Comparison of ENCODE assay signal across 22 cellular contexts in genomic region chr10:15188629-15189028, GRCh38. TPM values are rescaled to one million over a fixed set of nuclear protein-coding genes. Genes with fewer than 3 reads are reported as not detected.
DNase-seq lines count a peak whose midpoint lies in the region; ATAC-seq, FAIRE-seq and TF ChIP-seq lines count a peak whose summit lies in the region.
"Had no signal": no experiment of that assay in that cellular context is flagged by ENCODE, and none has a peak within 500 bp of the region (broad histone marks: within the 10 kb centered on the region; RNA-seq: fewer than 3 reads in every experiment).

No MANE protein-coding gene starts in this region.

- H2AFZ ChIP-seq in K562 (ENCODE audit: low read depth, low read length): 0 out of 2 replicates have a peak overlapping the region, but pooled peaks have one; percentile 12

- no peak for TF ChIP-seq POLR2A in K562 (conservative IDR thresholded peaks at IDR 0.05)

- ATAC-seq in K562: no peak
- no peak for ATAC-seq in GM18867 (IDR thresholded peaks at IDR 0.05; ENCODE audit: unreplicated experiment)
- ATAC-seq in GM19035 (IDR thresholded peaks at IDR 0.05; ENCODE audit: unreplicated experiment): no peak
- ATAC-seq: foreskin keratinocyte; PC-3; stimulated activated effector memory CD8-positive, alpha-beta T cell treated with anti-CD3 and anti-CD28 coated beads, Interleukin-12 subunit alpha, Interleukin-12 subunit beta, amount 100 ng/mL, for 72 hours had no signal

- peaks cover 2 to 12% of the 10 kb centered on the region in 2 experiments; a peak in 2 of 5 replicates for H3K27me3 ChIP-seq in K562 (ENCODE audit: control insufficient read depth in 2 of 2, insufficient read depth in 2 of 2, low read length in 2 of 2)
- H3K27me3 ChIP-seq: adrenal gland, foreskin keratinocyte had no signal

- intact Hi-C loops in K562 (cut with micrococcal nuclease): no loop called here

- 50% methylated on average over 5 of the region's 5 CpGs for WGBS in K562 (ENCODE audit: insufficient coverage, low coverage, missing lambda C conversion rate)

- H3K9me3 ChIP-seq in K562 (replicated peaks; ENCODE audit: control insufficient read depth, insufficient read depth, low read depth, low read length): no peaks in the 10 kb centered on the region
- H3K9me3 ChIP-seq: adrenal gland had no signal

- BruUV-seq in K562 (replicated peaks; lab: Mats Ljungman, UMichigan): no TSS peak

- H3K9ac ChIP-seq in K562 (ENCODE audit: insufficient read depth in 1 of 2, low read depth in 2 of 2, low read length in 2 of 2): no peak overlapping the region

- peak; percentile 12 for DNase-seq in stimulated activated CD4-positive, alpha-beta T cell treated with anti-CD3 and anti-CD28 coated beads, Interleukin-12 subunit alpha, Interleukin-12 subunit beta, amount 100 ng/mL, for 4 hours
- DNase-seq in stimulated activated CD4-positive, alpha-beta T cell treated with anti-CD3 and anti-CD28 coated beads, Interleukin-2, amount 100 ng/mL, for 48 hours: no peak
- peak; percentile 36 for DNase-seq in activated T-cell treated with anti-CD3 and anti-CD28 coated beads, Interleukin-2, amount 50 U/mL, for 1 hour
- no peak for DNase-seq in K562 (ENCODE audit: extremely low read depth in 1 of 4, low spot score in 3 of 4)
- DNase-seq in DMS53 (lab: John Stamatoyannopoulos, UW): no peak
- DNase-seq in HCEC 1CT: no peak
- DNase-seq: ACHN, adrenal gland, dermis blood vessel endothelial cell, foreskin keratinocyte, GOT3, mesenchymal stem cell, NCI-H1436, NCI-H748 treated with DMSO at 0.1 percent for 48 hours, PC-3, T-helper 9 cell, trophoblast cell had no signal

- no peaks in the 10 kb centered on the region for H3K36me3 ChIP-seq in K562 (ENCODE audit: control insufficient read depth, insufficient read depth, low read length)
- H3K36me3 ChIP-seq: adrenal gland had no signal

- no peaks in the 10 kb centered on the region for H4K20me1 ChIP-seq in K562 (replicated peaks; ENCODE audit: control insufficient read depth, insufficient read depth, low read length)

- no peak overlapping the region for H3K27ac ChIP-seq in K562 (ENCODE audit: extremely low read depth, low read depth, low read length)
- H3K27ac ChIP-seq: adrenal gland, epithelial cell of prostate, foreskin keratinocyte had no signal

- in situ Hi-C loops in K562 (cut with MboI): no loop called here

- no peak overlapping the region for H3K4me2 ChIP-seq in K562 (ENCODE audit: insufficient read depth, low read length)

- no peaks in the 10 kb centered on the region for H3K79me2 ChIP-seq in K562 (ENCODE audit: control insufficient read depth, insufficient read depth, low read length)

- TF ChIP-seq EP300 in K562 (IDR thresholded peaks at IDR 0.05; ENCODE audit: low read length): no peak

- no peaks in the 10 kb centered on the region; a peak in 2 of 5 replicates for H3K4me1 ChIP-seq in K562 (replicated peaks in 1 of 2; ENCODE audit: control insufficient read depth in 2 of 2, insufficient read depth in 2 of 2, low read length in 2 of 2)
- H3K4me1 ChIP-seq: adrenal gland, foreskin keratinocyte had no signal

- H3K4me3 ChIP-seq in K562: no peak overlapping the region
- H3K4me3 ChIP-seq: adrenal gland, skin epidermis had no signal

- TF ChIP-seq CTCF in K562 (IDR thresholded peaks at IDR 0.05 in 2 of 3, conservative IDR thresholded peaks at IDR 0.05 in 1 of 3; ENCODE audit: insufficient read depth in 2 of 3, low read depth in 1 of 3, low read length in 3 of 3): no peak

- FAIRE-seq in K562 (lab: Jason Lieb, UNC): no peak

- CTCF ChIA-PET in K562 (lab: Yijun Ruan, JAX; ENCODE audit: low intra/inter-chr PET ratio): no interaction called here

- POLR2A ChIA-PET in K562 (lab: Yijun Ruan, JAX): interaction anchor here (0.6 to 0.9 kb wide), 2 partner anchors 13 to 611 kb away, joined by 3 read pairs; no protein-coding TSS in a partner anchor

- TF ChIP-seq RAD21 in K562 (CRISPR knock-in tag; conservative IDR thresholded peaks at IDR 0.05 in 1 of 2, IDR thresholded peaks at IDR 0.05 in 1 of 2): no peak

- no peaks in the 10 kb centered on the region for H3K9me1 ChIP-seq in K562 (ENCODE audit: control insufficient read depth, insufficient read depth, low read length)

TF ChIP-seq in K562, 482 proteins besides CTCF, POLR2A, EP300 and RAD21:
- TF ChIP-seq SOX6 (IDR thresholded peaks at IDR 0.05) (no peak), MED1 (CRISPR knock-in tag; IDR thresholded peaks at IDR 0.05; ENCODE audit: borderline replicate concordance) (no peak), ARID2 (IDR thresholded peaks at IDR 0.05) (no peak), SREBF2 (CRISPR knock-in tag; IDR thresholded peaks at IDR 0.05) (no peak), ETV5 (CRISPR knock-in tag; IDR thresholded peaks at IDR 0.05; ENCODE audit: low read depth) (no peak), ID3 (CRISPR knock-in tag; IDR thresholded peaks at IDR 0.05) (no peak), ID3 (tag; IDR thresholded peaks at IDR 0.05) (no peak), MYC (IDR thresholded peaks at IDR 0.05; ENCODE audit: low read depth, low read length) (no peak), MYC (CRISPR knock-in tag; IDR thresholded peaks at IDR 0.05; ENCODE audit: borderline replicate concordance, low read depth) (no peak), E2F6 (IDR thresholded peaks at IDR 0.05; ENCODE audit: borderline replicate concordance in 1 of 2, extremely low read depth in 1 of 2, insufficient read depth in 1 of 2, insufficient read length in 1 of 2, low read depth in 1 of 2, low read length in 1 of 2, poor library complexity in 1 of 2, severe bottlenecking in 1 of 2) (no peak), REST (CRISPR knock-in tag; IDR thresholded peaks at IDR 0.05; ENCODE audit: low read depth) (no peak), NCOR1 (IDR thresholded peaks at IDR 0.05) (no peak), ZSCAN29 (IDR thresholded peaks at IDR 0.05) (no peak)

RNA-seq across cellular contexts. Expression of gene NMT2, which starts 20.1 kb away (rescaled TPM):
- 11.0 and 15.9 TPM in 2 replicates for total RNA-seq in K562 (2011; cell fraction: chromatin; rRNA removed; ENCODE audit: low replicate concordance)
- total RNA-seq in K562 (2011; cell fraction: nucleolus; rRNA removed): 4.2 and 5.0 TPM in 2 replicates
- 7.9 and 12.4 TPM in 2 replicates for total RNA-seq in K562 (2011; cell fraction: nucleoplasm; rRNA removed)
- total RNA-seq in K562 (2014; rRNA removed): 10.9 and 12.7 TPM in 2 replicates
- 15.0 and 15.3 TPM in 2 replicates for total RNA-seq in K562 (2014; rRNA removed; fragmentation: Illumina TruSeq; extraction: Trizol)
- total RNA-seq in K562 (2015; rRNA removed; fragmentation: Illumina TruSeq; extraction: Trizol): 15.3 and 15.9 TPM in 2 replicates
- total RNA-seq in K562 (2021): 10.8 and 12.3 TPM in 2 replicates
- 5.2 and 6.4 TPM in 2 replicates for polyA plus RNA-seq in K562 (2011; rRNA removed)
- 1.9 and 5.3 TPM in 2 replicates for polyA plus RNA-seq in K562 (2011; cell fraction: cytosol; rRNA removed)
- polyA plus RNA-seq in K562 (2011; cell fraction: nucleus; rRNA removed): 5.3 and 8.9 TPM in 2 replicates
- polyA plus RNA-seq in K562 (2012): 13.2 and 19.1 TPM in 2 replicates
- 12.8 and 14.7 TPM in 2 replicates for polyA plus RNA-seq in K562 (2014; fragmentation: Illumina TruSeq; extraction: Trizol)
- 1 to 10 TPM; 6.9 to 8.4 TPM for polyA plus RNA-seq in K562 (2014; fragmentation: Nextera tagmentation; extraction: Ambion mirVana)
- polyA plus RNA-seq in K562 (2014; rRNA removed): 8.5 and 9.1 TPM in 2 replicates
- 4.6 and 9.1 TPM in 2 replicates for polyA minus RNA-seq in K562 (2011; rRNA and poly(A)+ RNA removed)
- polyA minus RNA-seq in K562 (2011; cell fraction: cytosol; rRNA and poly(A)+ RNA removed): 2.8 and 5.1 TPM in 2 replicates
- 2.2 and 5.2 TPM in 2 replicates for polyA minus RNA-seq in K562 (2011; cell fraction: nucleus; rRNA and poly(A)+ RNA removed)

Comparison
In these comparisons a context has a peak if more than half of its experiments do, and no peak if none do; other contexts are left out.
1. DNase-seq: peak in stimulated activated CD4-positive, alpha-beta T cell treated with anti-CD3 and anti-CD28 coated beads, Interleukin-12 subunit alpha, Interleukin-12 subunit beta, amount 100 ng/mL, for 4 hours (single experiment) and activated T-cell treated with anti-CD3 and anti-CD28 coated beads, Interleukin-2, amount 50 U/mL, for 1 hour (single experiment); none in stimulated activated CD4-positive, alpha-beta T cell treated with anti-CD3 and anti-CD28 coated beads, Interleukin-2, amount 100 ng/mL, for 48 hours (0 of 2), K562 (0 of 4), DMS53 (single experiment) and HCEC 1CT (single experiment).